1 cellular context compared by ENCODE assay signal in genomic region chr17:19533718-19534561, GRCh38.
TF ChIP-seq lines count a peak whose summit lies in the region.

SLC47A1 (plus strand) TSS chr17:19533854; CDS start chr17:19533940, 86 bp downstream.

TF ChIP-seq in GM12878, 131 proteins besides CTCF, POLR2A, EP300 and RAD21:
- no peak for TF ChIP-seq E4F1 (IDR thresholded peaks at IDR 0.05; ENCODE audit: borderline replicate concordance, partially characterized antibody)
- TF ChIP-seq BMI1 (IDR thresholded peaks at IDR 0.05; ENCODE audit: borderline replicate concordance), result no peak
- no peak for TF ChIP-seq LARP7 (IDR thresholded peaks at IDR 0.05)
- TF ChIP-seq SUZ12 (IDR thresholded peaks at IDR 0.05; ENCODE audit: unreplicated experiment), result peak; percentile 18
- no peak for TF ChIP-seq CHD1 (IDR thresholded peaks at IDR 0.05; ENCODE audit: low read depth, low read length)
- no peak for TF ChIP-seq SREBF2 (IDR thresholded peaks at IDR 0.05; ENCODE audit: low read length)
- no peak for TF ChIP-seq IKZF2 (IDR thresholded peaks at IDR 0.05)
- TF ChIP-seq HDAC6 (IDR thresholded peaks at IDR 0.05; ENCODE audit: unreplicated experiment), result peak; percentile 64
- no peak for TF ChIP-seq MAX (IDR thresholded peaks at IDR 0.05; ENCODE audit: low read depth, low read length)
